2 cellular contexts compared by ENCODE assay signal in genomic region chr6:82239597-82239996, GRCh38.
TF ChIP-seq lines count a peak whose summit lies in the region.

No MANE protein-coding gene starts in this region.

TF ChIP-seq in GM12878, 131 proteins besides CTCF, POLR2A, EP300 and RAD21:
- TF ChIP-seq EED (IDR thresholded peaks at IDR 0.05; ENCODE audit: low read depth) (no peak), GABPA (IDR thresholded peaks at IDR 0.05; ENCODE audit: low read depth) (no peak), MAX (IDR thresholded peaks at IDR 0.05; ENCODE audit: low read depth, low read length) (no peak), TBL1XR1 (IDR thresholded peaks at IDR 0.05; ENCODE audit: low read depth, low read length) (no peak), DPF2 (IDR thresholded peaks at IDR 0.05) (no peak), ELK1 (IDR thresholded peaks at IDR 0.05; ENCODE audit: low read depth, low read length) (no peak), MYB (IDR thresholded peaks at IDR 0.05; ENCODE audit: borderline replicate concordance, low read depth, low read length) (no peak)

TF ChIP-seq in HepG2, 621 proteins besides CTCF, POLR2A, EP300 and RAD21:
- TF ChIP-seq KAT8 (CRISPR knock-in tag; IDR thresholded peaks at IDR 0.05) (no peak), ZNF567 (CRISPR knock-in tag; IDR thresholded peaks at IDR 0.05; ENCODE audit: borderline replicate concordance) (no peak), GRHL1 (CRISPR knock-in tag; conservative IDR thresholded peaks at IDR 0.05) (no peak), MED8 (CRISPR knock-in tag; IDR thresholded peaks at IDR 0.05; ENCODE audit: insufficient replicate concordance) (no peak), YY1 (IDR thresholded peaks at IDR 0.05; ENCODE audit: insufficient read depth, insufficient replicate concordance, low read depth, low read length) (no peak), HIVEP1 (CRISPR knock-in tag; IDR thresholded peaks at IDR 0.05) (no peak), YEATS2 (CRISPR knock-in tag; IDR thresholded peaks at IDR 0.05; ENCODE audit: borderline replicate concordance) (no peak), GMEB1 (CRISPR knock-in tag; IDR thresholded peaks at IDR 0.05; ENCODE audit: borderline replicate concordance) (no peak), SIN3A (IDR thresholded peaks at IDR 0.05; ENCODE audit: borderline replicate concordance, low read depth, low read length) (no peak), GABPB1 (CRISPR knock-in tag; IDR thresholded peaks at IDR 0.05) (no peak), REXO4 (CRISPR knock-in tag; IDR thresholded peaks at IDR 0.05; ENCODE audit: borderline replicate concordance) (no peak), KLF9 (CRISPR knock-in tag; IDR thresholded peaks at IDR 0.05; ENCODE audit: low read depth) (no peak), ZNF770 (CRISPR knock-in tag; IDR thresholded peaks at IDR 0.05) (no peak), ZNF335 (CRISPR knock-in tag; IDR thresholded peaks at IDR 0.05) (no peak), FOXP4 (CRISPR knock-in tag; IDR thresholded peaks at IDR 0.05) (no peak), ZNF816 (CRISPR knock-in tag; IDR thresholded peaks at IDR 0.05; ENCODE audit: borderline replicate concordance) (no peak)
